8 cellular contexts compared by ENCODE assay signal in the genomic region with DNA sequence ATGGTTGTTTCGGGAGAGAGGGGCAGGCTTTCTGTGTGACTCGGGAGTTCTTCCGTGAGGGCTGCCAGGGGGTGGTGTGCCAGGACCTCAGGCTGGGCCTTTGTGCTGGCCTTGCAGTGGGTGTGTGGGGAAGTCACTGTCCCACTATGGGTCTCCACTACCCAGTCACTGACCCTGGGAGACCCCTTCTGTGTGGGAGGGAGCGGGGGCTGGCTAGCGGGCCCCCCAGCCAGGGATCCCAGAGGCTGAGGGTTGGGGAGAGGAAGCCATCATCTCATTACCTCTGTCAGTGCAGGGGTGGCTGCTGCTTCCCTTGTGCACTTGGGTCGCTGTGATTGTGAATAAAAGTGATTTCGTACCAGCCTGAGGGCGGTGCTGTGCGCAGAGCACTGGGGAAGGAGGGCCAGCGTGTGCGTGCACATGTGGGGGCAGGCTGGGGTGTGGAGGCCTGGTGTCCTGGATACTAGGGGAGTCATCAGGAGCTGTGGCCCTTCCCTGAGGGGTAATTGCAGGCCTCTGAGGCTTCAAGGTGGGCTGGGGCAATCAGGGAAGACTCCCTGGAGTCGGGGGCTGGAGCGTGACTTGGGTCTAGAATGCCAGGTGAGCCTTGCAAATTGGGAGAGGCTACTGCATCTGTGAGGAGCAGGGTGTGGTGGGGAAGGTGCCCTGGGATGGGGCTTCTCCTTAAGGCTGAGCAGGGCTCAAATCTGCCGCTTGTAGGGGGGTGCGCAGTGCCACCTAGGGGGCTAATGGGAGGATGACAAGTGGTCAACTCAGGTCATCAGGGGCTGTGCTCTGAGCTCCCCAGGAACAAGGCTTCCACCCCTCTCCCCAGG.
DNase-seq lines count a peak whose midpoint lies in the region; ATAC-seq and TF ChIP-seq lines count a peak whose summit lies in the region.

No MANE protein-coding gene starts in this region.

- no peaks in the 10 kb centered on the region for H3K79me1 ChIP-seq in H9 (ENCODE audit: insufficient read depth, low read depth, low read length, poor library complexity, severe bottlenecking)

- H4K91ac ChIP-seq in H9 (ENCODE audit: insufficient read length, low read depth, low read length) = no peak overlapping the region

- H2BK15ac ChIP-seq in H9 (ENCODE audit: low read depth, low read length) = no peak overlapping the region

- no peak overlapping the region for H2AFZ ChIP-seq in H9 (ENCODE audit: low read length)
- H2AFZ ChIP-seq in OCI-LY3 (ENCODE audit: low read depth, low read length) = no peak overlapping the region

- no peak overlapping the region for H2BK5ac ChIP-seq in H9 (ENCODE audit: insufficient read length, low read length)

- POLR2A ChIA-PET in GM10248 (lab: Yijun Ruan, JAX) = no interaction called here

- H2BK120ac ChIP-seq in H9 (ENCODE audit: low read depth, low read length, poor library complexity, severe bottlenecking) = no peak overlapping the region

- H4K8ac ChIP-seq in H9 (replicated peaks; ENCODE audit: insufficient read length, low read depth, low read length) = no peak overlapping the region

- H3K9ac ChIP-seq in H9 (ENCODE audit: extremely low read depth, insufficient read length, low read length) (no peak overlapping the region), OCI-LY3 (ENCODE audit: low read length) (no peak overlapping the region)

- H3K56ac ChIP-seq in H9 (ENCODE audit: insufficient read length, low read depth, low read length) = no peak overlapping the region

- DNase-seq in GM10248 (ENCODE audit: extremely low spot score) (peak; percentile 86), H9 (peak; percentile 77), hepatic stellate cell (ENCODE audit: low spot score) (peak; percentile 85)
- DNase-seq in activated naive CD4-positive, alpha-beta T cell treated with anti-CD3 and anti-CD28 coated beads for 36 hours = peak; percentile 64
- peak; percentile 26 to 30 for DNase-seq in stimulated activated CD4-positive, alpha-beta T cell treated with anti-CD3 and anti-CD28 coated beads, Interleukin-2, amount 100 ng/mL, for 48 hours

- no peak overlapping the region for H3K27ac ChIP-seq in H9 (ENCODE audit: insufficient read length, low read depth, low read length)
- H3K27ac ChIP-seq in OCI-LY3 (ENCODE audit: low read length) = no peak overlapping the region

- no peak overlapping the region for H3K4me2 ChIP-seq in H9 (ENCODE audit: insufficient read depth, insufficient read length, low read length)
- no peak overlapping the region for H3K4me2 ChIP-seq in OCI-LY3 (ENCODE audit: low read length)

- no peak overlapping the region for H2AK5ac ChIP-seq in H9 (ENCODE audit: insufficient read length, low read length)

- no peaks in the 10 kb centered on the region for H3K4me1 ChIP-seq in H9 (ENCODE audit: insufficient read depth, low read length)
- no peaks in the 10 kb centered on the region for H3K4me1 ChIP-seq in OCI-LY3 (ENCODE audit: low read length)

- no peaks in the 10 kb centered on the region for H3K79me2 ChIP-seq in H9 (ENCODE audit: insufficient read depth, low read length)
- H3K79me2 ChIP-seq in OCI-LY3 (ENCODE audit: low read length) = no peaks in the 10 kb centered on the region

- H4K20me1 ChIP-seq in H9 (ENCODE audit: control insufficient read depth, insufficient read depth, insufficient read length) (no peaks in the 10 kb centered on the region), OCI-LY3 (ENCODE audit: insufficient read depth, low read length) (no peaks in the 10 kb centered on the region)

- ATAC-seq in HG03108 (IDR thresholded peaks at IDR 0.05; ENCODE audit: unreplicated experiment) = no peak
- ATAC-seq in HG02938 (IDR thresholded peaks at IDR 0.05; ENCODE audit: unreplicated experiment) = no peak

- intact Hi-C loops in activated naive CD4-positive, alpha-beta T cell treated with anti-CD3 and anti-CD28 coated beads for 36 hours (cut with micrococcal nuclease) = loop anchor here (2.0 to 5.0 kb wide), 2 partner anchors 100 to 176 kb away; partner anchors contain the start of gene NEURL1

- no peaks in the 10 kb centered on the region for H3K23me2 ChIP-seq in H9 (ENCODE audit: insufficient read length, low read depth, low read length, poor library complexity, severe bottlenecking)

- no peak overlapping the region for H3K4ac ChIP-seq in H9 (ENCODE audit: low read depth, low read length)

- H3K4me3 ChIP-seq in OCI-LY3 (ENCODE audit: low read length) = no peak overlapping the region

- WGBS in H9 (ENCODE audit: extremely low coverage, insufficient read length, low lambda C conversion rate) = no CpG with 5 or more reads among the region's 15 CpGs

- H3K36me3 ChIP-seq in OCI-LY3 (replicated peaks; ENCODE audit: low read depth, low read length) = no peaks in the 10 kb centered on the region

- TF ChIP-seq CTCF in GM10248 (IDR thresholded peaks at IDR 0.05; ENCODE audit: control extremely low read depth, extremely low read depth, low read depth, missing control alignments) (peak; percentile 85), H9 (conservative IDR thresholded peaks at IDR 0.05) (peak; percentile 83), OCI-LY3 (IDR thresholded peaks at IDR 0.05; ENCODE audit: low read depth, low read length) (peak; percentile 59)

- H3K9me3 Mint-ChIP-seq in H9 = peaks cover 0 to 2% of the 10 kb centered on the region in 2 experiments; a peak in 3 of 5 replicates
- H3K9me3 Mint-ChIP-seq in activated naive CD4-positive, alpha-beta T cell treated with anti-CD3 and anti-CD28 coated beads for 36 hours = no peaks in the 10 kb centered on the region

- H3K18ac ChIP-seq in H9 (ENCODE audit: insufficient read length, low read depth, low read length) = no peak overlapping the region

- peak overlapping the region in 1 of 3 experiments; percentile 53; a peak in 1 of 7 replicates for H3K27ac Mint-ChIP-seq in H9
- no peak overlapping the region for H3K27ac Mint-ChIP-seq in activated naive CD4-positive, alpha-beta T cell treated with anti-CD3 and anti-CD28 coated beads for 36 hours

- CTCF ChIA-PET in GM10248 (lab: Yijun Ruan, JAX) = interaction anchor here (0.6 to 3.7 kb wide), 26 partner anchors 9 to 348 kb away, joined by 3 to 27 read pairs (median 3); no protein-coding TSS in a partner anchor
- CTCF ChIA-PET in activated naive CD4-positive, alpha-beta T cell treated with anti-CD3 and anti-CD28 coated beads for 36 hours (lab: Charles Lee) = interaction anchor here (0.6 to 3.1 kb wide), 10 partner anchors 8 to 254 kb away, joined by 3 to 12 read pairs (median 4); no protein-coding TSS in a partner anchor

- H3K14ac ChIP-seq in H9 (ENCODE audit: insufficient read depth, low read length) = no peak overlapping the region; the same call in 1 of the 2 replicates

- H4K5ac ChIP-seq in H9 (ENCODE audit: insufficient read length, low read depth, low read length) = no peak overlapping the region

- H3K23ac ChIP-seq in H9 (ENCODE audit: insufficient read length, low read depth, low read length) = no peak overlapping the region

- H3K27me3 ChIP-seq in H9 (ENCODE audit: insufficient read depth, low read length) = no peaks in the 10 kb centered on the region
- H3K27me3 ChIP-seq in OCI-LY3 (ENCODE audit: low read depth, low read length) = no peaks in the 10 kb centered on the region

- H3K4me3 Mint-ChIP-seq in H9 = no peak overlapping the region
- H3K4me3 Mint-ChIP-seq in activated naive CD4-positive, alpha-beta T cell treated with anti-CD3 and anti-CD28 coated beads for 36 hours = no peak overlapping the region

- no peak overlapping the region for H2BK12ac ChIP-seq in H9 (ENCODE audit: insufficient read length, low read depth, low read length)

- H3K36me3 Mint-ChIP-seq in H9 (ENCODE audit: insufficient read depth in 1 of 3, low read depth in 3 of 3) = peaks cover 0 to 4% (median 0%) of the 10 kb centered on the region in 3 experiments; a peak in 1 of 7 replicates
- H3K36me3 Mint-ChIP-seq in activated naive CD4-positive, alpha-beta T cell treated with anti-CD3 and anti-CD28 coated beads for 36 hours (ENCODE audit: low read depth) = no peaks in the 10 kb centered on the region

- peaks cover 4% of the 10 kb centered on the region; the same call in 1 of the 2 replicates for H3K27me3 Mint-ChIP-seq in H9 (ENCODE audit: low read depth)
- no peaks in the 10 kb centered on the region for H3K27me3 Mint-ChIP-seq in activated naive CD4-positive, alpha-beta T cell treated with anti-CD3 and anti-CD28 coated beads for 36 hours (ENCODE audit: low read depth)

- no peak overlapping the region for H3T11ph ChIP-seq in H9 (ENCODE audit: low read length)

- H3K9me3 ChIP-seq in H9 (ENCODE audit: control insufficient read depth, low read depth, low read length) (no peaks in the 10 kb centered on the region), OCI-LY3 (ENCODE audit: insufficient read depth, low read length) (no peaks in the 10 kb centered on the region)

- H3K4me1 Mint-ChIP-seq in H9 = peaks cover 7 to 10% of the 10 kb centered on the region in 2 experiments
- no peaks in the 10 kb centered on the region for H3K4me1 Mint-ChIP-seq in activated naive CD4-positive, alpha-beta T cell treated with anti-CD3 and anti-CD28 coated beads for 36 hours (ENCODE audit: low read depth)

- H2BK20ac ChIP-seq in H9 (ENCODE audit: low read depth, low read length, poor library complexity, severe bottlenecking) = no peak overlapping the region

Comparison
In these comparisons a context has a peak if more than half of its experiments do, and no peak if none do; other contexts are left out.
1. DNase-seq: peak in every context shown above with its lines; median percentile 86 in GM10248; 85 in hepatic stellate cell; 77 in H9; 64 in activated naive CD4-positive, alpha-beta T cell treated with anti-CD3 and anti-CD28 coated beads for 36 hours; 28 in stimulated activated CD4-positive, alpha-beta T cell treated with anti-CD3 and anti-CD28 coated beads, Interleukin-2, amount 100 ng/mL, for 48 hours.